Comparison of ENCODE assay signal across 13 cellular contexts in genomic region chr2:46331099-46331766, GRCh38. TPM values are rescaled to one million over a fixed set of nuclear protein-coding genes. Genes with fewer than 3 reads are reported as not detected.
DNase-seq lines count a peak whose midpoint lies in the region; ATAC-seq and TF ChIP-seq lines count a peak whose summit lies in the region.
"Had no signal": no experiment of that assay in that cellular context is flagged by ENCODE, and none has a peak within 500 bp of the region (broad histone marks: within the 10 kb centered on the region; RNA-seq: fewer than 3 reads in every experiment).

No MANE protein-coding gene starts in this region.

- ATAC-seq in left colon (peak; percentile 17), HG03045 (IDR thresholded peaks at IDR 0.05; ENCODE audit: unreplicated experiment) (no peak)
- ATAC-seq in naive thymus-derived CD8-positive, alpha-beta T cell, result no peak
- ATAC-seq: WTC11 had no signal

- TF ChIP-seq POLR2A in suprapubic skin (IDR thresholded peaks at IDR 0.05), result no peak

- no peaks in the 10 kb centered on the region for H3K36me3 ChIP-seq in suprapubic skin
- H3K36me3 ChIP-seq: ovary had no signal

- H3K36me3 Mint-ChIP-seq in naive thymus-derived CD8-positive, alpha-beta T cell, result no peaks in the 10 kb centered on the region
- H3K36me3 Mint-ChIP-seq: WTC11 had no signal

- TF ChIP-seq CTCF in HFF-Myc (IDR thresholded peaks at IDR 0.05; ENCODE audit: low read depth, low read length, missing control alignments), result no peak
- TF ChIP-seq CTCF in suprapubic skin (IDR thresholded peaks at IDR 0.05), result no peak

- WGBS in suprapubic skin, result 41% methylated on average over 8 of the region's 8 CpGs

- TF ChIP-seq EP300 in suprapubic skin (IDR thresholded peaks at IDR 0.05), result no peak

- H3K4me3 ChIP-seq in HFF-Myc (replicated peaks; ENCODE audit: low read depth, low read length) (no peak overlapping the region), suprapubic skin (no peak overlapping the region)
- H3K4me3 ChIP-seq: ovary had no signal

- H3K27ac ChIP-seq in suprapubic skin, result peak overlapping the region; percentile 69

- peaks cover 94% of the 10 kb centered on the region for H3K4me1 ChIP-seq in suprapubic skin

- peaks cover 0 to 33% (median 12%) of the 10 kb centered on the region in 5 donors for H3K27me3 Mint-ChIP-seq in naive thymus-derived CD8-positive, alpha-beta T cell

- in situ Hi-C loops in KBM-7 (cut with MboI; ENCODE audit: low pct_unique_long_range_greater_than_20kb, low sequenced_read_pairs), result no loop called here

- intact Hi-C loops in left colon (cut with DNase I, micrococcal nuclease), result no loop called here

- H3K27ac Mint-ChIP-seq in naive thymus-derived CD8-positive, alpha-beta T cell, result peak overlapping the region in 1 of 10 donors; percentile 74
- H3K27ac Mint-ChIP-seq: WTC11 had no signal

- POLR2A ChIA-PET in naive thymus-derived CD8-positive, alpha-beta T cell (lab: Charles Lee), result no interaction called here

- no peaks in the 10 kb centered on the region for H3K27me3 ChIP-seq in suprapubic skin
- H3K27me3 ChIP-seq: ovary had no signal

- no peak overlapping the region for H3K4me3 Mint-ChIP-seq in naive thymus-derived CD8-positive, alpha-beta T cell
- H3K4me3 Mint-ChIP-seq: WTC11 had no signal

- H3K4me1 Mint-ChIP-seq in naive thymus-derived CD8-positive, alpha-beta T cell, result peaks cover 9 to 23% (median 12%) of the 10 kb centered on the region in 4 donors

- H3K9me3 ChIP-seq in suprapubic skin, result no peaks in the 10 kb centered on the region
- H3K9me3 ChIP-seq: ovary had no signal

- DNase-seq in HFF-Myc (ENCODE audit: extremely low read depth, low read depth) (peak; percentile 67), dedifferentiated amniotic fluid mesenchymal stem cell (ENCODE audit: extremely low spot score) (peak; percentile 46), left colon (no peak), suprapubic skin (ENCODE audit: low spot score in 2 of 2) (no peak), RPMI8226 (no peak), KBM-7 (no peak)
- DNase-seq in naive thymus-derived CD8-positive, alpha-beta T cell, result no peak
- DNase-seq: activated gamma-delta T cell treated with Interleukin-2 at 50 U/mL for 16 hours, COR-L47, NCI-H1436, ovary had no signal

- H3K9me3 Mint-ChIP-seq in naive thymus-derived CD8-positive, alpha-beta T cell, result no peaks in the 10 kb centered on the region
- H3K9me3 Mint-ChIP-seq: WTC11 had no signal

RNA-seq across cellular contexts. Expression of gene EPAS1, which starts 34.0 kb away (rescaled TPM):
- total RNA-seq in left colon, result 100 to 1,000 TPM; 155 to 226 TPM
- 100 to 1,000 TPM; 110 to 271 (median 142) TPM for total RNA-seq in suprapubic skin
- total RNA-seq in naive thymus-derived CD8-positive, alpha-beta T cell, result 1 to 10 TPM; 1.1 to 1.2 TPM
- polyA plus RNA-seq in naive thymus-derived CD8-positive, alpha-beta T cell, result 1 to 10 TPM in 1 of 3 donors, under 1 TPM in 2; 0.16 to 1.7 (median 0.23) TPM

Comparison
In these comparisons a context has a peak if more than half of its experiments do, and no peak if none do; other contexts are left out.
1. DNase-seq: peak in HFF-Myc (single experiment) and dedifferentiated amniotic fluid mesenchymal stem cell (single experiment); none in left colon (0 of 2), suprapubic skin (0 of 2), RPMI8226 (single experiment), naive thymus-derived CD8-positive, alpha-beta T cell (0 of 10) and KBM-7 (single experiment).
2. RNA of gene EPAS1, which starts 34.0 kb away (total RNA-seq): 155 to 226 TPM in left colon and 110 to 271 TPM in suprapubic skin; 1.1 to 1.2 TPM in naive thymus-derived CD8-positive, alpha-beta T cell; every median in the first group is over 10 times any median in the second.